In the genomic region with DNA sequence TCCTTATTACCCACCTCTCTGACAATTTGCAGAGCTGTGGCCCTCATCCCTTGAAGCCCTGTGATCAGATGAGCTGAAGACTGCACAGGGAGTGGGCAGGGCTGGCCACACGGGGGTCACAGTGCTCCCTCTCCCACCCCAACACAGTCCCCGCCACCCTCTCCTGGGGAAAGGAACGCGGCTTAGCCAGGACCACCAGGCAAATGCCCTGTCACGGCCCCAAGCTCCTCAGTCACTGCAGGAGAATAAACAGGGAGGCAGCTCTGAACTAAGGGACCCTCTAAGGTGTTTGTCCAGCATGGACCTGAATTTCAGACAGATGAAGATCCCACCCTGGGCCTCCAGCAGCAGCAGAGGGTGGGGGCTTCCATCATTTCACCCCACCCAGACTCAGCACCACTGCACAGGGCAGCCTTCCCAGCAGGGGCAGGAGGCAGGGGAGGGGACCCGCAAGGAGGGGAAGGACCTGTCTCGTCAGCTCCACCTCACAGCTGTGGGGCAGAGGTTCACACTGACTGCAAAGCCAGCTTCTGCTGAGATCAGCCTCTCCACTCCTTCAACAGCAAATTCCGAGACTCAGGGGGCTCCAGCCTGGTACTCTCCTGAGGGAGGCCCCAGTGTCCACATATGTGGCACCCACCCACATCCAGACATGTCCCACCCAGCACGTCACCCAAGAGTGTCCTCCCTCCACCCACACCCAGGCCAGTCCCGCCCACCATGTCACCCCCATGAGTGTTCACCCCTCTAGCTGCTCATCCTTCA, we compare ENCODE assay signal across 20 cellular contexts.
"Had no signal": no experiment of that assay in that cellular context is flagged by ENCODE, and none has a peak within 500 bp of the region (broad histone marks: within the 10 kb centered on the region; RNA-seq: fewer than 3 reads in every experiment).

No MANE protein-coding gene starts in this region.

- H3K27ac ChIP-seq: RWPE1 had no signal

- H3K9ac ChIP-seq: SK-N-SH had no signal

- ATAC-seq: HepG2 had no signal

- H3K9me3 ChIP-seq: SK-N-SH had no signal

- DNase-seq: IMR-90, Kasumi-1, KG1, MM.1S, NCI-H1092 treated with DMSO at 0.1 percent for 48 hours, NCI-H1436, NCI-H187, NCI-H2029, NCI-H2081 treated with DMSO at 0.1 percent for 48 hours, NCI-H2171, NCI-H226, NCI-H446, NCI-H510A, NCI-H524 treated with DMSO at 0.1 percent for 48 hours, NCI-H69, NCI-H774, SHP77, SK-N-SH had no signal
